Comparison of ENCODE assay signal across 19 cellular contexts in genomic region chr5:80251636-80252035, GRCh38. TPM values are rescaled to one million over a fixed set of nuclear protein-coding genes. Genes with fewer than 3 reads are reported as not detected.
DNase-seq lines count a peak whose midpoint lies in the region; ATAC-seq and TF ChIP-seq lines count a peak whose summit lies in the region.
"Had no signal": no experiment of that assay in that cellular context is flagged by ENCODE, and none has a peak within 500 bp of the region (broad histone marks: within the 10 kb centered on the region; RNA-seq: fewer than 3 reads in every experiment).

No MANE protein-coding gene starts in this region.

- TF ChIP-seq CTCF in CD4-positive, alpha-beta T cell (IDR thresholded peaks at IDR 0.05), result no peak
- no peak for TF ChIP-seq CTCF in IMR-90 (conservative IDR thresholded peaks at IDR 0.05; ENCODE audit: low read depth, low read length)
- TF ChIP-seq CTCF in lower lobe of right lung (IDR thresholded peaks at IDR 0.05), result no peak
- no peak for TF ChIP-seq CTCF in body of pancreas (IDR thresholded peaks at IDR 0.05)

- H4K5ac ChIP-seq in IMR-90 (ENCODE audit: low read depth, low read length), result no peak overlapping the region

- H3K4ac ChIP-seq in IMR-90 (ENCODE audit: low read depth, low read length), result no peak overlapping the region

- H2BK15ac ChIP-seq in IMR-90 (ENCODE audit: low read depth, low read length), result no peak overlapping the region

- DNase-seq in CD4-positive, alpha-beta T cell, result peak in 1 of 10 experiments; percentile 20
- DNase-seq in IMR-90 (peak; percentile 40), lower lobe of right lung (peak; percentile 56), body of pancreas (no peak)
- no peak for DNase-seq in activated naive CD8-positive, alpha-beta T cell treated with anti-CD3 and anti-CD28 coated beads for 36 hours
- no peak for DNase-seq in activated CD4-positive, CD25-positive, alpha-beta regulatory T cell (lab: John Stamatoyannopoulos, UW)
- DNase-seq: activated CD4-positive, alpha-beta T cell treated with anti-CD3 and anti-CD28 coated beads, Interleukin-2, amount 50 U/mL, for 1 hour; H7; left ventricle myocardium superior; NCI-H1092; nephron progenitor cell; stimulated activated naive B cell treated with anti-CD40 and anti-IgM and Interleukin-4, amounts not matched to agents 10 μg/mL and 1 μg/mL and 100 μg/mL, for 72 hours; T-helper 1 cell had no signal

- H2AFZ ChIP-seq in IMR-90 (replicated peaks; ENCODE audit: low read length, poor library complexity), result no peak overlapping the region

- H3K4me1 ChIP-seq in IMR-90 (ENCODE audit: control insufficient read depth, insufficient read depth, low read length) (peaks cover 3% of the 10 kb centered on the region), lower lobe of right lung (peaks cover 67% of the 10 kb centered on the region), body of pancreas (peaks cover 38% of the 10 kb centered on the region)

- H3K4me1 Mint-ChIP-seq in CD4-positive, alpha-beta T cell (ENCODE audit: low read depth), result peaks cover 82% of the 10 kb centered on the region
- peaks cover 76% of the 10 kb centered on the region for H3K4me1 Mint-ChIP-seq in activated naive CD8-positive, alpha-beta T cell treated with anti-CD3 and anti-CD28 coated beads for 36 hours

- H2BK5ac ChIP-seq in IMR-90 (ENCODE audit: low read depth, low read length, poor library complexity, severe bottlenecking), result no peak overlapping the region

- H3K27me3 Mint-ChIP-seq in CD4-positive, alpha-beta T cell, result no peaks in the 10 kb centered on the region
- H3K27me3 Mint-ChIP-seq in activated naive CD8-positive, alpha-beta T cell treated with anti-CD3 and anti-CD28 coated beads for 36 hours, result no peaks in the 10 kb centered on the region
- H3K27me3 Mint-ChIP-seq: stimulated activated naive B cell treated with anti-CD40 and anti-IgM and Interleukin-4, amounts not matched to agents 10 μg/mL and 1 μg/mL and 100 μg/mL, for 72 hours had no signal

- no peak overlapping the region for H2BK120ac ChIP-seq in IMR-90 (ENCODE audit: low read depth, low read length)

- no peaks in the 10 kb centered on the region for H3K27me3 ChIP-seq in CD4-positive, alpha-beta T cell (ENCODE audit: control insufficient read depth, insufficient read depth, low read length)
- no peaks in the 10 kb centered on the region for H3K27me3 ChIP-seq in IMR-90 (ENCODE audit: control insufficient read depth, insufficient read depth, low read length)
- H3K27me3 ChIP-seq in lower lobe of right lung (ENCODE audit: low read depth), result no peaks in the 10 kb centered on the region
- no peaks in the 10 kb centered on the region for H3K27me3 ChIP-seq in body of pancreas
- H3K27me3 ChIP-seq: esophagus muscularis mucosa had no signal

- in situ Hi-C loops in IMR-90 (cut with MboI; ENCODE audit: low sequenced_read_pairs), result no loop called here

- no peak overlapping the region for H3K9ac ChIP-seq in IMR-90 (ENCODE audit: low read depth, low read length)

- no peak overlapping the region for H3K56ac ChIP-seq in IMR-90 (ENCODE audit: extremely low read depth, insufficient read depth, low read length)

- H3K14ac ChIP-seq in IMR-90 (replicated peaks; ENCODE audit: low read depth, low read length), result no peak overlapping the region

- H4K20me1 ChIP-seq in IMR-90 (ENCODE audit: insufficient read depth, low read length), result peaks cover 3% of the 10 kb centered on the region; the same call in 1 of the 2 replicates

- TF ChIP-seq RAD21 in IMR-90 (IDR thresholded peaks at IDR 0.05; ENCODE audit: low read length), result no peak

- H4K91ac ChIP-seq in IMR-90 (ENCODE audit: insufficient read depth, low read depth, low read length), result no peak overlapping the region

- no TSS peak for BruUV-seq in IMR-90 (replicated peaks; lab: Mats Ljungman, UMichigan)

- H3K4me2 ChIP-seq in IMR-90 (ENCODE audit: low read depth, low read length), result no peak overlapping the region

- H3K4me3 Mint-ChIP-seq in CD4-positive, alpha-beta T cell, result peak overlapping the region; percentile 90
- peak overlapping the region; percentile 42 for H3K4me3 Mint-ChIP-seq in activated naive CD8-positive, alpha-beta T cell treated with anti-CD3 and anti-CD28 coated beads for 36 hours
- H3K4me3 Mint-ChIP-seq: CD14-positive monocyte; nephron progenitor cell; stimulated activated naive B cell treated with anti-CD40 and anti-IgM and Interleukin-4, amounts not matched to agents 10 μg/mL and 1 μg/mL and 100 μg/mL, for 72 hours had no signal

- dilution Hi-C loops in IMR-90 (cut with HindIII; ENCODE audit: low sequenced_read_pairs, unreplicated experiment), result no loop called here

- H3K27ac ChIP-seq in CD4-positive, alpha-beta T cell (ENCODE audit: low read depth, low read length), result no peak overlapping the region
- H3K27ac ChIP-seq in IMR-90 (ENCODE audit: insufficient read depth, low read length) (no peak overlapping the region), lower lobe of right lung (no peak overlapping the region), body of pancreas (no peak overlapping the region)
- H3K27ac ChIP-seq: esophagus muscularis mucosa had no signal

- H2BK20ac ChIP-seq in IMR-90 (ENCODE audit: low read depth, low read length), result no peak overlapping the region

- POLR2A ChIA-PET in CD4-positive, alpha-beta T cell (lab: Charles Lee), result interaction anchor here (0.7 to 7.5 kb wide), 3 partner anchors 16 to 81 kb away, joined by 3 to 120 read pairs (median 4); no protein-coding TSS in a partner anchor
- POLR2A ChIA-PET in IMR-90 (lab: Charles Lee; ENCODE audit: unreplicated experiment), result no interaction called here

- H3K27ac Mint-ChIP-seq in CD4-positive, alpha-beta T cell, result peak overlapping the region; percentile 92
- H3K27ac Mint-ChIP-seq in activated naive CD8-positive, alpha-beta T cell treated with anti-CD3 and anti-CD28 coated beads for 36 hours, result peak overlapping the region; percentile 84
- H3K27ac Mint-ChIP-seq: nephron progenitor cell; stimulated activated naive B cell treated with anti-CD40 and anti-IgM and Interleukin-4, amounts not matched to agents 10 μg/mL and 1 μg/mL and 100 μg/mL, for 72 hours had no signal

- no peaks in the 10 kb centered on the region for H3K9me3 ChIP-seq in CD4-positive, alpha-beta T cell (ENCODE audit: control insufficient read depth, low read length)
- H3K9me3 ChIP-seq in IMR-90 (ENCODE audit: control insufficient read depth, insufficient read depth, low read length) (no peaks in the 10 kb centered on the region), lower lobe of right lung (no peaks in the 10 kb centered on the region), body of pancreas (peaks cover 0 to 2% (median 0%) of the 10 kb centered on the region in 3 donors)
- H3K9me3 ChIP-seq: esophagus muscularis mucosa had no signal

- H3K9me3 Mint-ChIP-seq in CD4-positive, alpha-beta T cell, result no peaks in the 10 kb centered on the region
- H3K9me3 Mint-ChIP-seq in activated naive CD8-positive, alpha-beta T cell treated with anti-CD3 and anti-CD28 coated beads for 36 hours, result no peaks in the 10 kb centered on the region
- H3K9me3 Mint-ChIP-seq: CD14-positive monocyte; nephron progenitor cell; stimulated activated naive B cell treated with anti-CD40 and anti-IgM and Interleukin-4, amounts not matched to agents 10 μg/mL and 1 μg/mL and 100 μg/mL, for 72 hours had no signal

- ATAC-seq in CD4-positive, alpha-beta T cell (ENCODE audit: poor library complexity), result no peak
- ATAC-seq in IMR-90 (ENCODE audit: low read depth), result no peak
- no peak for ATAC-seq in lower lobe of right lung
- no peak for ATAC-seq in GM18498 (IDR thresholded peaks at IDR 0.05; ENCODE audit: unreplicated experiment)
- ATAC-seq in body of pancreas, result no peak
- ATAC-seq: activated naive CD4-positive, alpha-beta T cell treated with anti-CD3 and anti-CD28 coated beads, Interleukin-2, amount 50 U/mL, for 72 hours; left ventricle myocardium superior; Panc1; sciatic nerve; stimulated activated naive B cell treated with anti-CD40 and anti-IgM and Interleukin-4, amounts not matched to agents 10 μg/mL and 1 μg/mL and 100 μg/mL, for 72 hours had no signal

- H3K79me1 ChIP-seq in IMR-90 (ENCODE audit: low read depth in 1 of 2, low read length in 2 of 2), result peaks cover 16 to 52% of the 10 kb centered on the region in 2 experiments

- intact Hi-C loops in CD4-positive, alpha-beta T cell (cut with DNase I, micrococcal nuclease), result loop anchor here (5.0 to 10.0 kb wide), 3 partner anchors 39 to 403 kb away; partner anchors contain the start of genes DHFR (in 1 of the 2) and MSH3 (in 1 of the 2)
- intact Hi-C loops in IMR-90 (cut with micrococcal nuclease) (no loop called here), lower lobe of right lung (cut with DNase I) (no loop called here), body of pancreas (cut with DNase I) (no loop called here)

- H3K36me3 ChIP-seq in IMR-90 (ENCODE audit: control insufficient read depth, insufficient read depth, low read length), result no peaks in the 10 kb centered on the region
- no peaks in the 10 kb centered on the region for H3K36me3 ChIP-seq in lower lobe of right lung
- H3K36me3 ChIP-seq in body of pancreas (replicated peaks in 1 of 2; ENCODE audit: insufficient read depth in 1 of 2, low read depth in 2 of 2), result no peaks in the 10 kb centered on the region
- H3K36me3 ChIP-seq: esophagus muscularis mucosa had no signal

- no peak overlapping the region for H3K23ac ChIP-seq in IMR-90 (ENCODE audit: low read depth, low read length)

- WGBS in IMR-90 (ENCODE audit: extremely low coverage in 2 of 2, insufficient read length in 1 of 2), 2 experiments, result 86% methylated on average over 7 of the region's 8 CpGs; no CpG with 5 or more reads in 1 of the 2 experiments
- WGBS in body of pancreas, 2 donors, result 78 to 87% methylated on average over 8 of the region's 8 CpGs

- H3K9me1 ChIP-seq in IMR-90 (ENCODE audit: insufficient read depth, low read length), result peaks cover 6% of the 10 kb centered on the region; the same call in 1 of the 2 replicates

- no peak overlapping the region for H2AK5ac ChIP-seq in IMR-90 (ENCODE audit: low read depth, low read length)

- TF ChIP-seq POLR2A in IMR-90 (IDR thresholded peaks at IDR 0.05; ENCODE audit: low read depth, low read length) (no peak), body of pancreas (IDR thresholded peaks at IDR 0.05) (no peak)

- H3K18ac ChIP-seq in IMR-90 (ENCODE audit: low read depth, low read length), result no peak overlapping the region

- no peak overlapping the region for H2AK9ac ChIP-seq in IMR-90 (replicated peaks; ENCODE audit: low read depth, low read length, poor library complexity)

- H4K8ac ChIP-seq in IMR-90 (ENCODE audit: low read depth in 2 of 2, low read length in 2 of 2), result no peak overlapping the region

- CTCF ChIA-PET in CD4-positive, alpha-beta T cell (lab: Charles Lee), result interaction anchor here (0.6 kb wide), 1 partner anchor 60 kb away, joined by 3 read pairs; no protein-coding TSS in a partner anchor
- CTCF ChIA-PET in IMR-90 (lab: Yijun Ruan, JAX), result interaction anchor here (0.7 kb wide), 1 partner anchor 57 kb away, joined by 3 read pairs; no protein-coding TSS in a partner anchor

- peaks cover 66% of the 10 kb centered on the region for H3K36me3 Mint-ChIP-seq in CD4-positive, alpha-beta T cell (ENCODE audit: low read depth)
- H3K36me3 Mint-ChIP-seq in activated naive CD8-positive, alpha-beta T cell treated with anti-CD3 and anti-CD28 coated beads for 36 hours, result peaks cover 38% of the 10 kb centered on the region

- no peak overlapping the region for H3K4me3 ChIP-seq in IMR-90 (ENCODE audit: insufficient read depth, low read depth, low read length)
- H3K4me3 ChIP-seq in lower lobe of right lung, result no peak overlapping the region
- H3K4me3 ChIP-seq in body of pancreas, result no peak overlapping the region
- H3K4me3 ChIP-seq: esophagus muscularis mucosa had no signal

RNA-seq across cellular contexts. Expression of gene SERINC5, which starts 4.2 kb away (rescaled TPM):
- 100 to 1,000 TPM; 115 to 123 TPM for total RNA-seq in CD4-positive, alpha-beta T cell
- total RNA-seq in IMR-90 (2012; rRNA removed), result 7.2 and 8.1 TPM in 2 replicates
- polyA plus RNA-seq in IMR-90 (2012; rRNA removed), result 4.6 and 5.0 TPM in 2 replicates
- 2.0 and 2.5 TPM in 2 replicates for polyA plus RNA-seq in IMR-90 (2012; cell fraction: cytosol; rRNA removed)
- polyA plus RNA-seq in IMR-90 (2012; cell fraction: nucleus; rRNA removed; ENCODE audit: low replicate concordance), result 1.3 and 3.2 TPM in 2 replicates
- 10 to 100 TPM; 22.0 to 25.1 TPM for total RNA-seq in activated naive CD8-positive, alpha-beta T cell treated with anti-CD3 and anti-CD28 coated beads for 36 hours
- total RNA-seq in lower lobe of right lung, result 52.6 TPM
- total RNA-seq in body of pancreas, result 10 to 100 TPM; 23.3 to 26.7 TPM

Comparison
In these comparisons a context has a peak if more than half of its experiments do, and no peak if none do; other contexts are left out.
1. DNase-seq: peak in IMR-90 (single experiment) and lower lobe of right lung (single experiment); none in activated naive CD8-positive, alpha-beta T cell treated with anti-CD3 and anti-CD28 coated beads for 36 hours (single experiment), body of pancreas (0 of 4) and activated CD4-positive, CD25-positive, alpha-beta regulatory T cell (0 of 4).
2. intact Hi-C loops: an anchor here in CD4-positive, alpha-beta T cell (5.0 to 10.0 kb wide); none called in IMR-90, lower lobe of right lung and body of pancreas.